ENCODE assay signal across 1 cellular context in the genomic region with DNA sequence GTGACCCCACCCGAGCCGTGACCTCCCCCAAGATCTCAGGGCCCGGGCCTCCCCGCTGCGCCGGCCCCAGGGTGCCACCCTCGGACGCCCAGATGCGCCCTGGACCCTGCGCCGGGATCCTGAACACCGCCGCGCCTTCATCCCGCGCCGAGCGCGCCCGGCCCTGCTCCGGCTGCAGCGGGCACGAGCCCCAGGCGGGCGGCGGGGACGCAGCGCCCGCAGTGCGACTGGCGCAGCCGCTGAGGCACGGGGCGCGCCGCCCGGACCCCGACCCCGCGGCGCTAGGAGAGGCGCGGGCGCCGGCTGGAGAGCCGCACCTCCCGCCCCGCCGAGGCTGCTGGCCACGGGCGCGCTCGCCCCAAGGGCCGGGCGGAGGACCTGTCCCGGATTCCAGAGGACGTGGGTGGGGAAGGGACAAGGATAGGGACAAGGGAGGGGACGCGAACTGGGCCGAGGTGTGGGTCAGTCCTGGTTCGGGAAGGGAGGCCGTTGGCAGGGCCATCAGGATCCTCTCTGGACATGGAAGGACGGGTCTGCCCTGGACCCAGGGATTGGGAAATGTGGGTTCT.
TF ChIP-seq lines count a peak whose summit lies in the region.

No MANE protein-coding gene starts in this region.

TF ChIP-seq in IMR-90, 13 proteins besides CTCF, POLR2A, EP300 and RAD21 (continued from another document):
- TF ChIP-seq, protein P1, sequence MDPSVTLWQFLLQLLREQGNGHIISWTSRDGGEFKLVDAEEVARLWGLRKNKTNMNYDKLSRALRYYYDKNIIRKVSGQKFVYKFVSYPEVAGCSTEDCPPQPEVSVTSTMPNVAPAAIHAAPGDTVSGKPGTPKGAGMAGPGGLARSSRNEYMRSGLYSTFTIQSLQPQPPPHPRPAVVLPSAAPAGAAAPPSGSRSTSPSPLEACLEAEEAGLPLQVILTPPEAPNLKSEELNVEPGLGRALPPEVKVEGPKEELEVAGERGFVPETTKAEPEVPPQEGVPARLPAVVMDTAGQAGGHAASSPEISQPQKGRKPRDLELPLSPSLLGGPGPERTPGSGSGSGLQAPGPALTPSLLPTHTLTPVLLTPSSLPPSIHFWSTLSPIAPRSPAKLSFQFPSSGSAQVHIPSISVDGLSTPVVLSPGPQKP (IDR thresholded peaks at IDR 0.05; ENCODE audit: borderline replicate concordance, low read depth, low read length) = no peak
- TF ChIP-seq, protein P2, sequence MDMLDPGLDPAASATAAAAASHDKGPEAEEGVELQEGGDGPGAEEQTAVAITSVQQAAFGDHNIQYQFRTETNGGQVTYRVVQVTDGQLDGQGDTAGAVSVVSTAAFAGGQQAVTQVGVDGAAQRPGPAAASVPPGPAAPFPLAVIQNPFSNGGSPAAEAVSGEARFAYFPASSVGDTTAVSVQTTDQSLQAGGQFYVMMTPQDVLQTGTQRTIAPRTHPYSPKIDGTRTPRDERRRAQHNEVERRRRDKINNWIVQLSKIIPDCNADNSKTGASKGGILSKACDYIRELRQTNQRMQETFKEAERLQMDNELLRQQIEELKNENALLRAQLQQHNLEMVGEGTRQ (IDR thresholded peaks at IDR 0.05; ENCODE audit: low read depth, low read length) = no peak
- TF ChIP-seq CHD1 (IDR thresholded peaks at IDR 0.05; ENCODE audit: low read depth, low read length) (no peak), MAZ (IDR thresholded peaks at IDR 0.05; ENCODE audit: borderline replicate concordance, low read depth, low read length) (no peak), BHLHE40 (IDR thresholded peaks at IDR 0.05; ENCODE audit: low read depth, low read length) (no peak), MXI1 (IDR thresholded peaks at IDR 0.05; ENCODE audit: borderline replicate concordance, low read depth, low read length) (no peak), RFX5 (IDR thresholded peaks at IDR 0.05; ENCODE audit: low read depth, low read length) (no peak), RCOR1 (IDR thresholded peaks at IDR 0.05; ENCODE audit: insufficient replicate concordance, low read length) (no peak), SMC3 (IDR thresholded peaks at IDR 0.05; ENCODE audit: low read depth, low read length) (no peak), FOS (IDR thresholded peaks at IDR 0.05; ENCODE audit: low read depth, low read length) (no peak)
TF ChIP-seq in IMR-90: peak in this region for 0.
